11 cellular contexts compared by ENCODE assay signal in genomic region chr9:89623925-89624420, GRCh38. TPM values are rescaled to one million over a fixed set of nuclear protein-coding genes. Genes with fewer than 3 reads are reported as not detected.
DNase-seq lines count a peak whose midpoint lies in the region; ATAC-seq and TF ChIP-seq lines count a peak whose summit lies in the region.
"Had no signal": no experiment of that assay in that cellular context is flagged by ENCODE, and none has a peak within 500 bp of the region (broad histone marks: within the 10 kb centered on the region; RNA-seq: fewer than 3 reads in every experiment).

No MANE protein-coding gene starts in this region.

- no peaks in the 10 kb centered on the region for H3K36me3 ChIP-seq in lower lobe of right lung
- H3K36me3 ChIP-seq in upper lobe of left lung = no peaks in the 10 kb centered on the region
- H3K36me3 ChIP-seq in HAP-1 (replicated peaks) = no peaks in the 10 kb centered on the region

- H3K27ac ChIP-seq in lower lobe of right lung (no peak overlapping the region), upper lobe of left lung (peak overlapping the region in 3 of 4 donors; percentile 21 to 61 (median 45))

- H3K9me3 ChIP-seq in lower lobe of right lung (no peaks in the 10 kb centered on the region), upper lobe of left lung (no peaks in the 10 kb centered on the region), HAP-1 (no peaks in the 10 kb centered on the region)

- intact Hi-C loops in lower lobe of right lung (cut with DNase I) = no loop called here

- H3K4me3 ChIP-seq in lower lobe of right lung = no peak overlapping the region
- no peak overlapping the region for H3K4me3 ChIP-seq in upper lobe of left lung
- H3K4me3 ChIP-seq in HAP-1 = no peak overlapping the region

- H3K4me1 ChIP-seq in lower lobe of right lung = peaks cover 22% of the 10 kb centered on the region
- peaks cover 16 to 32% (median 24%) of the 10 kb centered on the region in 4 donors for H3K4me1 ChIP-seq in upper lobe of left lung
- H3K4me1 ChIP-seq in HAP-1 = no peaks in the 10 kb centered on the region

- peaks cover 11% of the 10 kb centered on the region for H3K27me3 ChIP-seq in lower lobe of right lung (ENCODE audit: low read depth)
- H3K27me3 ChIP-seq in upper lobe of left lung = no peaks in the 10 kb centered on the region
- H3K27me3 ChIP-seq in HAP-1 (ENCODE audit: low read depth) = no peaks in the 10 kb centered on the region

- ATAC-seq in lower lobe of right lung (peak; percentile 78 to 85), upper lobe of left lung (ENCODE audit: low FRiP score in 2 of 2) (peak; percentile 73 to 74)
- ATAC-seq: Panc1; stimulated activated effector memory CD8-positive, alpha-beta T cell treated with anti-CD3 and anti-CD28 coated beads, Interleukin-12 subunit alpha, Interleukin-12 subunit beta, amount 100 ng/mL, for 72 hours had no signal

- TF ChIP-seq EP300 in upper lobe of left lung (IDR thresholded peaks at IDR 0.05) = no peak

- WGBS in upper lobe of left lung, 2 donors = 53 to 57% methylated on average over 1 to 11 of the region's 11 CpGs

- in situ Hi-C loops in HAP-1 (cut with MboI; ENCODE audit: low sequenced_read_pairs) (no loop called here), KBM-7 (cut with MboI; ENCODE audit: low pct_unique_long_range_greater_than_20kb, low sequenced_read_pairs) (no loop called here)

- TF ChIP-seq CTCF in lower lobe of right lung (IDR thresholded peaks at IDR 0.05) (peak; percentile 33), upper lobe of left lung (IDR thresholded peaks at IDR 0.05) (peak in 4 of 6 experiments; percentile 12 to 45 (median 39))

- no peak for TF ChIP-seq POLR2A in upper lobe of left lung (IDR thresholded peaks at IDR 0.05)

- DNase-seq in NCI-H2029 (lab: John Stamatoyannopoulos, UW) = peak; percentile 30
- DNase-seq in NCI-H2029 treated with DMSO at 0.1 percent for 48 hours (lab: John Stamatoyannopoulos, UW) = no peak
- peak in 43 of 58 donors; percentile 8 to 82 (median 40) for DNase-seq in anterior cingulate cortex (lab: John Stamatoyannopoulos, UW)
- DNase-seq in lower lobe of right lung = peak; percentile 82
- peak; percentile 85 for DNase-seq in upper lobe of left lung
- DNase-seq in HAP-1 (ENCODE audit: low spot score in 2 of 2) = no peak
- no peak for DNase-seq in dermis blood vessel endothelial cell
- no peak for DNase-seq in KBM-7
- DNase-seq: amniotic stem cell had no signal

RNA-seq across cellular contexts. Expression of gene GADD45G, which starts 19.2 kb away (rescaled TPM):
- total RNA-seq in lower lobe of right lung (14.4 TPM), upper lobe of left lung (10 to 100 TPM; 12.6 to 46.1 (median 20.1) TPM), dermis blood vessel endothelial cell (not detected in 2 replicates)

Comparison
In these comparisons a context has a peak if more than half of its experiments do, and no peak if none do; other contexts are left out.
1. DNase-seq: peak in NCI-H2029 (single experiment), anterior cingulate cortex (43 of 58), lower lobe of right lung (single experiment) and upper lobe of left lung (2 of 2); none in NCI-H2029 treated with DMSO at 0.1 percent for 48 hours (single experiment), HAP-1 (0 of 2), dermis blood vessel endothelial cell (single experiment) and KBM-7 (single experiment).
2. RNA of gene GADD45G, which starts 19.2 kb away (total RNA-seq): 12.6 to 46.1 TPM in upper lobe of left lung and 14.4 TPM in lower lobe of right lung (single experiment); not detected in dermis blood vessel endothelial cell; every median in the first group is over 10 times any median in the second.